In genomic region chr5:6389397-6389796, GRCh38 we compare ENCODE assay signal across 4 cellular contexts.
TF ChIP-seq lines count a peak whose summit lies in the region.

No MANE protein-coding gene starts in this region.

TF ChIP-seq in HepG2, 621 proteins besides CTCF, POLR2A, EP300 and RAD21:
- TF ChIP-seq MAFF (IDR thresholded peaks at IDR 0.05; ENCODE audit: low read depth, low read length) = peak; percentile 63
- TF ChIP-seq MAFK (conservative IDR thresholded peaks at IDR 0.05 in 1 of 2, IDR thresholded peaks at IDR 0.05 in 1 of 2; ENCODE audit: low read length in 2 of 2) = peak; percentile 66 to 70
- no peak for TF ChIP-seq LBX2 (CRISPR knock-in tag; IDR thresholded peaks at IDR 0.05; ENCODE audit: borderline replicate concordance)
TF ChIP-seq in HepG2: peak in this region for 2.

TF ChIP-seq in A549, 52 proteins besides CTCF, POLR2A, EP300 and RAD21:
- peak; percentile 55 for TF ChIP-seq MAFK (IDR thresholded peaks at IDR 0.05; ENCODE audit: partially characterized antibody)
- no peak for TF ChIP-seq HEYL (CRISPR knock-in tag; IDR thresholded peaks at IDR 0.05)

TF ChIP-seq in IMR-90, 13 proteins besides CTCF, POLR2A, EP300 and RAD21:
- no peak for TF ChIP-seq CEBPB (IDR thresholded peaks at IDR 0.05; ENCODE audit: low read depth, low read length)
- TF ChIP-seq MAFK (IDR thresholded peaks at IDR 0.05; ENCODE audit: low read depth, low read length) = peak; percentile 24; the same call in 1 of the 2 replicates
- TF ChIP-seq RFX5 (IDR thresholded peaks at IDR 0.05; ENCODE audit: low read depth, low read length) = no peak

TF ChIP-seq in K562, 482 proteins besides CTCF, POLR2A, EP300 and RAD21:
- TF ChIP-seq RBM15 (IDR thresholded peaks at IDR 0.05; ENCODE audit: insufficient read depth, low read length) = no peak
- no peak for TF ChIP-seq NBN (IDR thresholded peaks at IDR 0.05; ENCODE audit: low read depth)
- TF ChIP-seq RBM34 (IDR thresholded peaks at IDR 0.05; ENCODE audit: borderline replicate concordance, insufficient read depth, low read length) = no peak
- no peak for TF ChIP-seq NFRKB (IDR thresholded peaks at IDR 0.05; ENCODE audit: low read depth)
- TF ChIP-seq ZNF23 (CRISPR knock-in tag; IDR thresholded peaks at IDR 0.05) = no peak
- no peak for TF ChIP-seq PYGO2 (tag; IDR thresholded peaks at IDR 0.05)
- no peak for TF ChIP-seq ETV5 (CRISPR knock-in tag; IDR thresholded peaks at IDR 0.05; ENCODE audit: low read depth)
- no peak for TF ChIP-seq TAL1 (IDR thresholded peaks at IDR 0.05)
- peak; percentile 81 for TF ChIP-seq ZNF316 (IDR thresholded peaks at IDR 0.05)
- no peak for TF ChIP-seq SMAD1 (IDR thresholded peaks at IDR 0.05; ENCODE audit: low read depth, low read length, partially characterized antibody)
- TF ChIP-seq E2F4 (CRISPR knock-in tag; IDR thresholded peaks at IDR 0.05; ENCODE audit: low read depth) = no peak
- TF ChIP-seq MITF (IDR thresholded peaks at IDR 0.05) = no peak
- no peak for TF ChIP-seq HMG20A (CRISPR knock-in tag; conservative IDR thresholded peaks at IDR 0.05)
- TF ChIP-seq, protein P1, sequence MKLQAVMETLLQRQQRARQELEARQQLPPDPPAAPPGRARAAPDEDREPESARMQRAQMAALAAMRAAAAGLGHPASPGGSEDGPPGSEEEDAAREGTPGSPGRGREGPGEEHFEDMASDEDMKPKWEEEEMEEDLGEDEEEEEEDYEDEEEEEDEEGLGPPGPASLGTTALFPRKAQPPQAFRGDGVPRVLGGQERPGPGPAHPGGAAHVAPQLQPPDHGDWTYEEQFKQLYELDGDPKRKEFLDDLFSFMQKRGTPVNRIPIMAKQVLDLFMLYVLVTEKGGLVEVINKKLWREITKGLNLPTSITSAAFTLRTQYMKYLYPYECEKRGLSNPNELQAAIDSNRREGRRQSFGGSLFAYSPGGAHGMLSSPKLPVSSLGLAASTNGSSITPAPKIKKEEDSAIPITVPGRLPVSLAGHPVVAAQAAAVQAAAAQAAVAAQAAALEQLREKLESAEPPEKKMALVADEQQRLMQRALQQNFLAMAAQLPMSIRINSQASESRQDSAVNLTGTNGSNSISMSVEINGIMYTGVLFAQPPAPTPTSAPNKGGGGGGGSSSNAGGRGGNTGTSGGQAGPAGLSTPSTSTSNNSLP (IDR thresholded peaks at IDR 0.05; ENCODE audit: borderline replicate concordance, low read depth, low read length) = no peak
- no peak for TF ChIP-seq SNIP1 (IDR thresholded peaks at IDR 0.05; ENCODE audit: low read depth)
- no peak for TF ChIP-seq ZNF197 (CRISPR knock-in tag; IDR thresholded peaks at IDR 0.05; ENCODE audit: low read depth)
- TF ChIP-seq BCOR (IDR thresholded peaks at IDR 0.05) = no peak
- no peak for TF ChIP-seq ZNF668 (CRISPR knock-in tag; IDR thresholded peaks at IDR 0.05)
- no peak for TF ChIP-seq NCOA6 (IDR thresholded peaks at IDR 0.05)
- TF ChIP-seq MIER1 (IDR thresholded peaks at IDR 0.05; ENCODE audit: low read depth) = no peak
- TF ChIP-seq POLR2B (IDR thresholded peaks at IDR 0.05; ENCODE audit: low read depth, partially characterized antibody) = no peak
- no peak for TF ChIP-seq BRF2 (IDR thresholded peaks at IDR 0.05; ENCODE audit: borderline replicate concordance, insufficient read depth, insufficient read length)
- peak; percentile 51; the same call in 1 of the 2 replicates for TF ChIP-seq MAFG (tag; conservative IDR thresholded peaks at IDR 0.05)
- TF ChIP-seq ZNF354B (CRISPR knock-in tag; IDR thresholded peaks at IDR 0.05) = no peak
- TF ChIP-seq PHTF2 (CRISPR knock-in tag; IDR thresholded peaks at IDR 0.05) = no peak
- peak; percentile 55; the same call in 1 of the 2 replicates for TF ChIP-seq C11orf30 (IDR thresholded peaks at IDR 0.05; ENCODE audit: low read depth)
- TF ChIP-seq SPI1 (IDR thresholded peaks at IDR 0.05; ENCODE audit: borderline replicate concordance, low read depth, low read length) = no peak
- no peak for TF ChIP-seq RAD51 (IDR thresholded peaks at IDR 0.05; ENCODE audit: borderline replicate concordance, low read depth)
- TF ChIP-seq ZNF561 (CRISPR knock-in tag; conservative IDR thresholded peaks at IDR 0.05) = no peak
- no peak for TF ChIP-seq ZNF174 (CRISPR knock-in tag; IDR thresholded peaks at IDR 0.05)
- 0 out of 2 replicates have a peak, but pooled peaks have one; percentile 46 for TF ChIP-seq MAFF (IDR thresholded peaks at IDR 0.05; ENCODE audit: low read length)
- no peak for TF ChIP-seq ZBTB1 (CRISPR knock-in tag; IDR thresholded peaks at IDR 0.05; ENCODE audit: borderline replicate concordance, low read depth)
